26 cellular contexts compared by ENCODE assay signal in genomic region chr20:63028461-63028921, GRCh38. TPM values are rescaled to one million over a fixed set of nuclear protein-coding genes. Genes with fewer than 3 reads are reported as not detected.
DNase-seq lines count a peak whose midpoint lies in the region; ATAC-seq and TF ChIP-seq lines count a peak whose summit lies in the region.
"Had no signal": no experiment of that assay in that cellular context is flagged by ENCODE, and none has a peak within 500 bp of the region (broad histone marks: within the 10 kb centered on the region; RNA-seq: fewer than 3 reads in every experiment).

No MANE protein-coding gene starts in this region.

- H4K20me1 ChIP-seq in H9 (ENCODE audit: control insufficient read depth, insufficient read depth, insufficient read length), result no peaks in the 10 kb centered on the region

- peaks cover 17% of the 10 kb centered on the region for H3K27me3 Mint-ChIP-seq in activated CD4-positive, alpha-beta T cell treated with anti-CD3 and anti-CD28 coated beads for 36 hours
- H3K27me3 Mint-ChIP-seq in H9 (ENCODE audit: low read depth), result peaks cover 22% of the 10 kb centered on the region
- peaks cover 60 to 70% of the 10 kb centered on the region in 2 donors for H3K27me3 Mint-ChIP-seq in stimulated activated naive B cell treated with anti-CD40 and anti-IgM and Interleukin-4, amounts not matched to agents 10 μg/mL and 1 μg/mL and 100 μg/mL, for 72 hours

- H3K36me3 ChIP-seq in iPS-15b (ENCODE audit: control insufficient read depth, insufficient read depth, low read length) (no peaks in the 10 kb centered on the region), parathyroid adenoma (ENCODE audit: control insufficient read depth, insufficient read depth, low read length) (no peaks in the 10 kb centered on the region)
- H3K36me3 ChIP-seq: stomach had no signal

- no peak overlapping the region for H2BK20ac ChIP-seq in H9 (ENCODE audit: low read depth, low read length, poor library complexity, severe bottlenecking)

- no peak overlapping the region for H4K5ac ChIP-seq in H9 (ENCODE audit: insufficient read length, low read depth, low read length)

- no peak overlapping the region for H2BK12ac ChIP-seq in H9 (ENCODE audit: insufficient read length, low read depth, low read length)

- H3K27me3 ChIP-seq in H9 (ENCODE audit: insufficient read depth, low read length), result no peaks in the 10 kb centered on the region; the same call in 1 of the 2 replicates
- peaks cover 6% of the 10 kb centered on the region for H3K27me3 ChIP-seq in iPS-15b (ENCODE audit: control insufficient read depth, insufficient read depth, low read length)
- H3K27me3 ChIP-seq in parathyroid adenoma (ENCODE audit: control insufficient read depth, insufficient read depth, low read length), result peaks cover 17% of the 10 kb centered on the region

- no peak overlapping the region for H3K56ac ChIP-seq in H9 (ENCODE audit: insufficient read length, low read depth, low read length)

- H3K27ac ChIP-seq in H9 (ENCODE audit: insufficient read length, low read depth, low read length) (no peak overlapping the region), parathyroid adenoma (no peak overlapping the region)
- H3K27ac ChIP-seq: stomach had no signal

- no peak overlapping the region for H2AK5ac ChIP-seq in H9 (ENCODE audit: insufficient read length, low read length)

- no peaks in the 10 kb centered on the region for H3K36me3 Mint-ChIP-seq in activated CD4-positive, alpha-beta T cell treated with anti-CD3 and anti-CD28 coated beads for 36 hours (ENCODE audit: low read depth)
- H3K36me3 Mint-ChIP-seq in H9 (ENCODE audit: insufficient read depth in 1 of 3, low read depth in 3 of 3), result no peaks in the 10 kb centered on the region
- H3K36me3 Mint-ChIP-seq in stimulated activated naive B cell treated with anti-CD40 and anti-IgM and Interleukin-4, amounts not matched to agents 10 μg/mL and 1 μg/mL and 100 μg/mL, for 72 hours, result no peaks in the 10 kb centered on the region
- H3K36me3 Mint-ChIP-seq: CD14-positive monocyte had no signal

- POLR2A ChIA-PET in activated CD4-positive, alpha-beta T cell treated with anti-CD3 and anti-CD28 coated beads for 36 hours (lab: Charles Lee), result no interaction called here

- CTCF ChIA-PET in activated CD4-positive, alpha-beta T cell treated with anti-CD3 and anti-CD28 coated beads for 36 hours (lab: Charles Lee), result no interaction called here

- no peak overlapping the region for H3T11ph ChIP-seq in H9 (ENCODE audit: low read length)

- peaks cover 19% of the 10 kb centered on the region for H3K4me1 Mint-ChIP-seq in activated CD4-positive, alpha-beta T cell treated with anti-CD3 and anti-CD28 coated beads for 36 hours
- peaks cover 27 to 45% of the 10 kb centered on the region in 2 experiments for H3K4me1 Mint-ChIP-seq in H9
- peaks cover 11 to 15% of the 10 kb centered on the region in 2 donors for H3K4me1 Mint-ChIP-seq in stimulated activated naive B cell treated with anti-CD40 and anti-IgM and Interleukin-4, amounts not matched to agents 10 μg/mL and 1 μg/mL and 100 μg/mL, for 72 hours

- ATAC-seq in activated CD4-positive, alpha-beta T cell treated with anti-CD3 and anti-CD28 coated beads for 36 hours, result no peak
- ATAC-seq in HG03108 (IDR thresholded peaks at IDR 0.05; ENCODE audit: unreplicated experiment) (no peak), HG02588 (IDR thresholded peaks at IDR 0.05; ENCODE audit: unreplicated experiment) (no peak)
- no peak for ATAC-seq in stimulated activated naive B cell treated with anti-CD40 and anti-IgM and Interleukin-4, amounts not matched to agents 10 μg/mL and 1 μg/mL and 100 μg/mL, for 72 hours (replicated peaks)

- H2BK5ac ChIP-seq in H9 (ENCODE audit: insufficient read length, low read length), result no peak overlapping the region

- no peak overlapping the region for H3K4ac ChIP-seq in H9 (ENCODE audit: low read depth, low read length)

- H3K79me2 ChIP-seq in H9 (ENCODE audit: insufficient read depth, low read length) (no peaks in the 10 kb centered on the region), parathyroid adenoma (no peaks in the 10 kb centered on the region)

- H3K18ac ChIP-seq in H9 (ENCODE audit: insufficient read length, low read depth, low read length), result no peak overlapping the region

- H3K4me1 ChIP-seq in H9 (ENCODE audit: insufficient read depth, low read length) (peaks cover 3% of the 10 kb centered on the region; the same call in 1 of the 2 replicates), iPS-15b (ENCODE audit: control insufficient read depth, insufficient read depth, low read length) (peaks cover 9% of the 10 kb centered on the region), parathyroid adenoma (no peaks in the 10 kb centered on the region)

- no peak overlapping the region for H2BK120ac ChIP-seq in H9 (ENCODE audit: low read depth, low read length, poor library complexity, severe bottlenecking)

- H3K27ac Mint-ChIP-seq in activated CD4-positive, alpha-beta T cell treated with anti-CD3 and anti-CD28 coated beads for 36 hours, result no peak overlapping the region
- H3K27ac Mint-ChIP-seq in H9, result no peak overlapping the region
- no peak overlapping the region for H3K27ac Mint-ChIP-seq in stimulated activated naive B cell treated with anti-CD40 and anti-IgM and Interleukin-4, amounts not matched to agents 10 μg/mL and 1 μg/mL and 100 μg/mL, for 72 hours
- H3K27ac Mint-ChIP-seq: activated CD4-positive, alpha-beta T cell treated with anti-CD3 and anti-CD28 coated beads, Interleukin-2, amount 10 ng/mL, durations not matched to agents 24 days and 14 days; CD14-positive monocyte; progenitor cell of endocrine pancreas had no signal

- no peak overlapping the region for H3K14ac ChIP-seq in H9 (ENCODE audit: insufficient read depth, low read length)

- peak; percentile 5 for DNase-seq in activated CD4-positive, alpha-beta T cell treated with anti-CD3 and anti-CD28 coated beads for 36 hours
- DNase-seq in activated CD4-positive, alpha-beta T cell treated with anti-CD3 and anti-CD28 coated beads, Interleukin-2, amount 50 U/mL, for 1 hour, result no peak
- no peak for DNase-seq in H9
- no peak for DNase-seq in stimulated activated naive B cell treated with anti-CD40 and anti-IgM and Interleukin-4, amounts not matched to agents 10 μg/mL and 1 μg/mL and 100 μg/mL, for 72 hours
- DNase-seq: activated CD4-positive, alpha-beta T cell treated with anti-CD3 and anti-CD28 coated beads, Interleukin-2, amount 10 ng/mL, durations not matched to agents 24 days and 14 days; activated CD8-positive, alpha-beta memory T cell treated with anti-CD3 and anti-CD28 coated beads, Interleukin-2, amount 50 U/mL, for 48 hours; activated gamma-delta T cell treated with Interleukin-2 at 50 U/mL for 16 hours; anterior cingulate cortex; cerebellar nuclear complex; NCI-H2081 treated with DMSO at 0.1 percent for 48 hours; NCI-H524 treated with DMSO at 0.1 percent for 48 hours; stimulated activated CD4-positive, alpha-beta T cell treated with anti-CD3 and anti-CD28 coated beads, Interleukin-2, amount 100 ng/mL, for 48 hours; stomach had no signal

- H3K9me3 ChIP-seq in H9 (ENCODE audit: control insufficient read depth, low read depth, low read length) (no peaks in the 10 kb centered on the region), iPS-15b (ENCODE audit: control insufficient read depth, insufficient read depth, low read length) (no peaks in the 10 kb centered on the region), parathyroid adenoma (ENCODE audit: control insufficient read depth, low read length) (no peaks in the 10 kb centered on the region)
- H3K9me3 ChIP-seq: stomach had no signal

- H3K79me1 ChIP-seq in H9 (ENCODE audit: insufficient read depth, low read depth, low read length, poor library complexity, severe bottlenecking), result no peaks in the 10 kb centered on the region

- H4K8ac ChIP-seq in H9 (replicated peaks; ENCODE audit: insufficient read length, low read depth, low read length), result no peak overlapping the region

- H3K4me3 ChIP-seq in iPS-15b (ENCODE audit: low read depth, low read length) (peak overlapping the region; percentile 41), parathyroid adenoma (ENCODE audit: low read depth, low read length) (no peak overlapping the region)
- H3K4me3 ChIP-seq: stomach had no signal

- H3K23ac ChIP-seq in H9 (ENCODE audit: insufficient read length, low read depth, low read length), result no peak overlapping the region

- peaks cover 4% of the 10 kb centered on the region for H3K23me2 ChIP-seq in H9 (ENCODE audit: insufficient read length, low read depth, low read length, poor library complexity, severe bottlenecking)

- H2AFZ ChIP-seq in H9 (ENCODE audit: low read length) (no peak overlapping the region), parathyroid adenoma (peak overlapping the region; percentile 22)

- H4K91ac ChIP-seq in H9 (ENCODE audit: insufficient read length, low read depth, low read length), result no peak overlapping the region

- H3K9ac ChIP-seq in H9 (ENCODE audit: extremely low read depth, insufficient read length, low read length) (no peak overlapping the region), iPS-15b (ENCODE audit: low read depth, low read length) (no peak overlapping the region), parathyroid adenoma (no peak overlapping the region)

- WGBS in H9 (ENCODE audit: extremely low coverage, insufficient read length, low lambda C conversion rate), result no CpG with 5 or more reads among the region's 22 CpGs

- intact Hi-C loops in activated CD4-positive, alpha-beta T cell treated with anti-CD3 and anti-CD28 coated beads for 36 hours (cut with DNase I, micrococcal nuclease), result no loop called here

- H3K4me2 ChIP-seq in H9 (ENCODE audit: insufficient read depth, insufficient read length, low read length) (peak overlapping the region; percentile 49), parathyroid adenoma (ENCODE audit: low read length) (no peak overlapping the region)

- no peak overlapping the region for H2BK15ac ChIP-seq in H9 (ENCODE audit: low read depth, low read length)

- H3K4me3 Mint-ChIP-seq in activated CD4-positive, alpha-beta T cell treated with anti-CD3 and anti-CD28 coated beads for 36 hours, result no peak overlapping the region
- H3K4me3 Mint-ChIP-seq in H9, result peak overlapping the region in 1 of 2 experiments; percentile 72; a peak in 3 of 5 replicates
- H3K4me3 Mint-ChIP-seq in stimulated activated naive B cell treated with anti-CD40 and anti-IgM and Interleukin-4, amounts not matched to agents 10 μg/mL and 1 μg/mL and 100 μg/mL, for 72 hours, result no peak overlapping the region
- H3K4me3 Mint-ChIP-seq: activated CD4-positive, alpha-beta T cell treated with anti-CD3 and anti-CD28 coated beads, Interleukin-2, amount 10 ng/mL, durations not matched to agents 24 days and 14 days had no signal

- no peak for TF ChIP-seq CTCF in H9 (conservative IDR thresholded peaks at IDR 0.05)
- no peak for TF ChIP-seq CTCF in parathyroid adenoma (IDR thresholded peaks at IDR 0.05)

- no peaks in the 10 kb centered on the region for H3K9me3 Mint-ChIP-seq in activated CD4-positive, alpha-beta T cell treated with anti-CD3 and anti-CD28 coated beads for 36 hours (ENCODE audit: low read depth)
- H3K9me3 Mint-ChIP-seq in H9, result no peaks in the 10 kb centered on the region
- H3K9me3 Mint-ChIP-seq in stimulated activated naive B cell treated with anti-CD40 and anti-IgM and Interleukin-4, amounts not matched to agents 10 μg/mL and 1 μg/mL and 100 μg/mL, for 72 hours, result no peaks in the 10 kb centered on the region
- H3K9me3 Mint-ChIP-seq: activated CD4-positive, alpha-beta T cell treated with anti-CD3 and anti-CD28 coated beads, Interleukin-2, amount 10 ng/mL, durations not matched to agents 24 days and 14 days had no signal

RNA-seq across cellular contexts. Expression of gene BHLHE23, which starts 21.7 kb away (rescaled TPM):
- total RNA-seq in activated CD4-positive, alpha-beta T cell treated with anti-CD3 and anti-CD28 coated beads for 36 hours, result not detected
- 0.22 and 0.35 TPM in 2 replicates for total RNA-seq in H9 (2021)
- total RNA-seq: A172; activated CD4-positive, alpha-beta T cell treated with anti-CD3 and anti-CD28 coated beads, Interleukin-2, amount 10 ng/mL, durations not matched to agents 24 days and 14 days; fibroblast of lung; HT-29; lung microvascular endothelial cell; myocyte; progenitor cell of endocrine pancreas; Right ventricle myocardium superior; skeletal muscle tissue had no signal
